ENCODE assay signal across 1 cellular context in the genomic region with DNA sequence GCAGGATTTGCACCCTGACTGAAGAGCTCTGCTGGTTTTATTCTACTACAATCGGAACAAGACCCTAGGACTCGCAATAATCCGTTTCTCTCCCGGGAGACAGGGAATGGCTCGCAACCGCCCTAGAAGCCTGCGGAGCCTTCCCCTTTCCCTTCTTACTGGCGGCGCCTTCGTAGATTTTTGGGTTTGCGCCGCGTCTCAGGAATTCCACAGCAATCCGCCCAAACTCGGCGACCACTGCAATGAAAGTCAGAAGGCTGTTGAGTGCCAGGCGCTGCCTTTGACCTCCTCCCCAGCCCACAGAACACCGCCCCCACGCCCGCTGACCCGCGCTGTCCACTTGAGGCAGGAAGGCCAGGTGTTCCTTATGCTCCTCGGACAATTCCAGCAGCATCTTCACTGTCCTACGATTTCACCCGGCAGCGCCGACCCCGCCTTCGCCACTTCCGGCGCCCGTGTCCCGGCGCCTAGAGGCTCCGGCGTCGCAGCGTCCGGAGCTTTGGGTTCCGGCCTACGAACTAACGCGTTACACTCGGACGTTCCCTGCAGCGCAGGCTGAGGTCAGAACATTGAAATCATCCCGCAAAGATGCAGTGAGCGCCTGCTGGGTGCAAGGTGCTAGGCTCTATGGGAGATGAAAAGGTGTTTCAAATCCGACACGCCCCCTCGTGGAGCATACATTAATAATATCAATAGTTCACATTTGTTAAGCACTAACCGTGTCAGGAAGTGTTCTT.
A peak's percentile ranks its signal among the peaks of the same experiment; 100 is the strongest.
TF ChIP-seq lines count a peak whose summit lies in the region.

Gene COMMD2 (minus strand): TSS at position 439 of the 737 bp plus-strand sequence. CDS start 45 bp downstream, at position 394.

TF ChIP-seq in K562, 482 proteins besides CTCF, POLR2A, EP300 and RAD21 (continued from another document and continues in another):
- TF ChIP-seq, protein P1, sequence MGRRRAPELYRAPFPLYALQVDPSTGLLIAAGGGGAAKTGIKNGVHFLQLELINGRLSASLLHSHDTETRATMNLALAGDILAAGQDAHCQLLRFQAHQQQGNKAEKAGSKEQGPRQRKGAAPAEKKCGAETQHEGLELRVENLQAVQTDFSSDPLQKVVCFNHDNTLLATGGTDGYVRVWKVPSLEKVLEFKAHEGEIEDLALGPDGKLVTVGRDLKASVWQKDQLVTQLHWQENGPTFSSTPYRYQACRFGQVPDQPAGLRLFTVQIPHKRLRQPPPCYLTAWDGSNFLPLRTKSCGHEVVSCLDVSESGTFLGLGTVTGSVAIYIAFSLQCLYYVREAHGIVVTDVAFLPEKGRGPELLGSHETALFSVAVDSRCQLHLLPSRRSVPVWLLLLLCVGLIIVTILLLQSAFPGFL (CRISPR knock-in tag; IDR thresholded peaks at IDR 0.05), result no peak
- TF ChIP-seq THRB (CRISPR knock-in tag; conservative IDR thresholded peaks at IDR 0.05) (no peak), CBX2 (IDR thresholded peaks at IDR 0.05; ENCODE audit: insufficient read depth, low read length, poor library complexity, severe bottlenecking) (no peak), MXI1 (IDR thresholded peaks at IDR 0.05; ENCODE audit: low read depth, low read length) (no peak), REST (CRISPR knock-in tag; IDR thresholded peaks at IDR 0.05; ENCODE audit: low read depth) (no peak), JUNB (CRISPR knock-in tag; conservative IDR thresholded peaks at IDR 0.05) (no peak), ZNF224 (CRISPR knock-in tag; IDR thresholded peaks at IDR 0.05) (no peak), PYGO2 (tag; IDR thresholded peaks at IDR 0.05) (no peak), ZNF354B (CRISPR knock-in tag; IDR thresholded peaks at IDR 0.05) (no peak), ILK (tag; IDR thresholded peaks at IDR 0.05; ENCODE audit: borderline replicate concordance, low read depth) (no peak), ZBTB26 (CRISPR knock-in tag; IDR thresholded peaks at IDR 0.05) (no peak), C11orf30 (IDR thresholded peaks at IDR 0.05; ENCODE audit: low read depth) (peak; percentile 95), BCOR (IDR thresholded peaks at IDR 0.05) (peak; percentile 34; the same call in 1 of the 2 replicates), ZNF263 (CRISPR knock-in tag; IDR thresholded peaks at IDR 0.05; ENCODE audit: borderline replicate concordance) (no peak), PHB (CRISPR knock-in tag; IDR thresholded peaks at IDR 0.05) (no peak), POU5F1 (IDR thresholded peaks at IDR 0.05; ENCODE audit: borderline replicate concordance, low read depth, low read length, partially characterized antibody) (no peak), NR2C1 (IDR thresholded peaks at IDR 0.05) (peak; percentile 73), NR2C1 (tag; IDR thresholded peaks at IDR 0.05) (peak; percentile 88), PHF21A (IDR thresholded peaks at IDR 0.05; ENCODE audit: borderline replicate concordance, low read depth) (peak; percentile 79; the same call in 1 of the 2 replicates), SIRT6 (IDR thresholded peaks at IDR 0.05; ENCODE audit: low read depth, low read length) (no peak), RERE (CRISPR knock-in tag; IDR thresholded peaks at IDR 0.05; ENCODE audit: borderline replicate concordance) (no peak), PHTF2 (CRISPR knock-in tag; IDR thresholded peaks at IDR 0.05) (no peak), MLX (CRISPR knock-in tag; conservative IDR thresholded peaks at IDR 0.05) (no peak), ZNF717 (CRISPR knock-in tag; IDR thresholded peaks at IDR 0.05) (no peak), ZNF311 (CRISPR knock-in tag; IDR thresholded peaks at IDR 0.05) (no peak), ZNF384 (IDR thresholded peaks at IDR 0.05; ENCODE audit: low read depth, low read length) (peak; percentile 31; the same call in 1 of the 2 replicates), SNRNP70 (optimal IDR thresholded peaks at IDR 0.05; ENCODE audit: low read depth, low read length) (no peak)
- TF ChIP-seq, protein P2, sequence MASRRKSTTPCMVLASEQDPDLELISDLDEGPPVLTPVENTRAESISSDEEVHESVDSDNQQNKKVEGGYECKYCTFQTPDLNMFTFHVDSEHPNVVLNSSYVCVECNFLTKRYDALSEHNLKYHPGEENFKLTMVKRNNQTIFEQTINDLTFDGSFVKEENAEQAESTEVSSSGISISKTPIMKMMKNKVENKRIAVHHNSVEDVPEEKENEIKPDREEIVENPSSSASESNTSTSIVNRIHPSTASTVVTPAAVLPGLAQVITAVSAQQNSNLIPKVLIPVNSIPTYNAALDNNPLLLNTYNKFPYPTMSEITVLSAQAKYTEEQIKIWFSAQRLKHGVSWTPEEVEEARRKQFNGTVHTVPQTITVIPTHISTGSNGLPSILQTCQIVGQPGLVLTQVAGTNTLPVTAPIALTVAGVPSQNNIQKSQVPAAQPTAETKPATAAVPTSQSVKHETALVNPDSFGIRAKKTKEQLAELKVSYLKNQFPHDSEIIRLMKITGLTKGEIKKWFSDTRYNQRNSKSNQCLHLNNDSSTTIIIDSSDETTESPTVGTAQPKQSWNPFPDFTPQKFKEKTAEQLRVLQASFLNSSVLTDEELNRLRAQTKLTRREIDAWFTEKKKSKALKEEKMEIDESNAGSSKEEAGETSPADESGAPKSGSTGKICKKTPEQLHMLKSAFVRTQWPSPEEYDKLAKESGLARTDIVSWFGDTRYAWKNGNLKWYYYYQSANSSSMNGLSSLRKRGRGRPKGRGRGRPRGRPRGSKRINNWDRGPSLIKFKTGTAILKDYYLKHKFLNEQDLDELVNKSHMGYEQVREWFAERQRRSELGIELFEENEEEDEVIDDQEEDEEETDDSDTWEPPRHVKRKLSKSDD (conservative IDR thresholded peaks at IDR 0.05; ENCODE audit: low read length), result peak; percentile 92
- TF ChIP-seq, protein P3, sequence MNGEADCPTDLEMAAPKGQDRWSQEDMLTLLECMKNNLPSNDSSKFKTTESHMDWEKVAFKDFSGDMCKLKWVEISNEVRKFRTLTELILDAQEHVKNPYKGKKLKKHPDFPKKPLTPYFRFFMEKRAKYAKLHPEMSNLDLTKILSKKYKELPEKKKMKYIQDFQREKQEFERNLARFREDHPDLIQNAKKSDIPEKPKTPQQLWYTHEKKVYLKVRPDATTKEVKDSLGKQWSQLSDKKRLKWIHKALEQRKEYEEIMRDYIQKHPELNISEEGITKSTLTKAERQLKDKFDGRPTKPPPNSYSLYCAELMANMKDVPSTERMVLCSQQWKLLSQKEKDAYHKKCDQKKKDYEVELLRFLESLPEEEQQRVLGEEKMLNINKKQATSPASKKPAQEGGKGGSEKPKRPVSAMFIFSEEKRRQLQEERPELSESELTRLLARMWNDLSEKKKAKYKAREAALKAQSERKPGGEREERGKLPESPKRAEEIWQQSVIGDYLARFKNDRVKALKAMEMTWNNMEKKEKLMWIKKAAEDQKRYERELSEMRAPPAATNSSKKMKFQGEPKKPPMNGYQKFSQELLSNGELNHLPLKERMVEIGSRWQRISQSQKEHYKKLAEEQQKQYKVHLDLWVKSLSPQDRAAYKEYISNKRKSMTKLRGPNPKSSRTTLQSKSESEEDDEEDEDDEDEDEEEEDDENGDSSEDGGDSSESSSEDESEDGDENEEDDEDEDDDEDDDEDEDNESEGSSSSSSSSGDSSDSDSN (IDR thresholded peaks at IDR 0.05; ENCODE audit: borderline replicate concordance in 1 of 2, low read depth in 2 of 2, low read length in 2 of 2), result peak; percentile 63 to 83; a peak in 1 of 4 replicates
- TF ChIP-seq, protein P4, sequence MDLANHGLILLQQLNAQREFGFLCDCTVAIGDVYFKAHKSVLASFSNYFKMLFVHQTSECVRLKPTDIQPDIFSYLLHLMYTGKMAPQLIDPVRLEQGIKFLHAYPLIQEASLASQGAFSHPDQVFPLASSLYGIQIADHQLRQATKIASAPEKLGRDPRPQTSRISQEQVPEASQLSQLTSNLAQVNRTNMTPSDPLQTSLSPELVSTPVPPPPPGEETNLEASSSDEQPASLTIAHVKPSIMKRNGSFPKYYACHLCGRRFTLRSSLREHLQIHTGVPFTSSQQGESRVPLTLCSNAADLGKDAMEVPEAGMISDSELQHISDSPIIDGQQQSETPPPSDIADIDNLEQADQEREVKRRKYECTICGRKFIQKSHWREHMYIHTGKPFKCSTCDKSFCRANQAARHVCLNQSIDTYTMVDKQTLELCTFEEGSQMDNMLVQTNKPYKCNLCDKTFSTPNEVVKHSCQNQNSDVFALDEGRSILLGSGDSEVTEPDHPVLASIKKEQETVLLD (IDR thresholded peaks at IDR 0.05), result no peak
- TF ChIP-seq, protein P5, sequence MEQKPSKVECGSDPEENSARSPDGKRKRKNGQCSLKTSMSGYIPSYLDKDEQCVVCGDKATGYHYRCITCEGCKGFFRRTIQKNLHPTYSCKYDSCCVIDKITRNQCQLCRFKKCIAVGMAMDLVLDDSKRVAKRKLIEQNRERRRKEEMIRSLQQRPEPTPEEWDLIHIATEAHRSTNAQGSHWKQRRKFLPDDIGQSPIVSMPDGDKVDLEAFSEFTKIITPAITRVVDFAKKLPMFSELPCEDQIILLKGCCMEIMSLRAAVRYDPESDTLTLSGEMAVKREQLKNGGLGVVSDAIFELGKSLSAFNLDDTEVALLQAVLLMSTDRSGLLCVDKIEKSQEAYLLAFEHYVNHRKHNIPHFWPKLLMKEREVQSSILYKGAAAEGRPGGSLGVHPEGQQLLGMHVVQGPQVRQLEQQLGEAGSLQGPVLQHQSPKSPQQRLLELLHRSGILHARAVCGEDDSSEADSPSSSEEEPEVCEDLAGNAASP (IDR thresholded peaks at IDR 0.05), result no peak
